ENCODE assay signal across 12 cellular contexts in the genomic region with DNA sequence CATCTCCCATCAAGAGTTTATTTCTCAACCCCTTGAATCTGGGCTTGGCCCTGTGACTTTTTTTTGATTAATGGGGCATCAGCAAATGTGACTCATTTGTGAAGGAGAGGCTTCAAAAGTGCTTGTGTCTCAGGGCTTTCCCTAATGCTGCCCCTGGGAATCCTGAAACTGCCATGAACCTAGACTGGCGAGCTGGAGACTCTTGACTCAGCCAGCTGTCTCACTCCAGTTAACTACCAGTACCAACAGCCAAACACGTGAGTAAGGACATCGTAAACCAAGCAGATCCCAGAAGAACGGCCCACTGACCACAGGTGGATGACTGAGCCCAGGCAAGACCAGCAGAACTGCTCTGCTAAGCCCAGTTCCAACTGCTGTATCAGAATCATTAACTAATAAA.
DNase-seq lines count a peak whose midpoint lies in the region; ATAC-seq and TF ChIP-seq lines count a peak whose summit lies in the region.
"Had no signal": no experiment of that assay in that cellular context is flagged by ENCODE, and none has a peak within 500 bp of the region (broad histone marks: within the 10 kb centered on the region; RNA-seq: fewer than 3 reads in every experiment).

No MANE protein-coding gene starts in this region.

- H3K27ac ChIP-seq in neural progenitor cell (no peak overlapping the region), colonic mucosa (no peak overlapping the region)
- H3K27ac ChIP-seq: right atrium auricular region had no signal

- H3K79me2 ChIP-seq in neural progenitor cell (ENCODE audit: low read depth): no peaks in the 10 kb centered on the region

- no peak overlapping the region for H2AFZ ChIP-seq in neural progenitor cell (replicated peaks)

- no peak overlapping the region for H3K4me2 ChIP-seq in neural progenitor cell

- H3K4me3 Mint-ChIP-seq in brain (peak overlapping the region in 4 of 5 experiments; percentile 62 to 81 (median 72)), neural progenitor cell (peak overlapping the region; percentile 29)

- H3K36me3 ChIP-seq in neural progenitor cell (no peaks in the 10 kb centered on the region), colonic mucosa (no peaks in the 10 kb centered on the region)
- H3K36me3 ChIP-seq: right atrium auricular region had no signal

- no peak overlapping the region for H3K9ac ChIP-seq in neural progenitor cell
- no peak overlapping the region for H3K9ac ChIP-seq in colonic mucosa (ENCODE audit: low read depth in 2 of 2, low read length in 2 of 2)

- no peaks in the 10 kb centered on the region for H3K27me3 Mint-ChIP-seq in brain
- H3K27me3 Mint-ChIP-seq in neural progenitor cell (ENCODE audit: insufficient read depth, low read depth): no peaks in the 10 kb centered on the region

- H3K9me3 Mint-ChIP-seq in brain (peaks cover 0 to 7% (median 0%) of the 10 kb centered on the region in 5 experiments), neural progenitor cell (no peaks in the 10 kb centered on the region)

- H3K9me3 ChIP-seq in neural progenitor cell (ENCODE audit: low read depth) (no peaks in the 10 kb centered on the region), colonic mucosa (no peaks in the 10 kb centered on the region)
- H3K9me3 ChIP-seq: Caco-2, right atrium auricular region had no signal

- H3K4me3 ChIP-seq in neural progenitor cell: no peak overlapping the region
- H3K4me3 ChIP-seq in colonic mucosa: no peak overlapping the region
- H3K4me3 ChIP-seq: right atrium auricular region had no signal

- in situ Hi-C loops in GM13977 (cut with MboI; ENCODE audit: low pct_unique_long_range_greater_than_20kb, low sequenced_read_pairs, unreplicated experiment): no loop called here

- peaks cover 34% of the 10 kb centered on the region for H3K4me1 Mint-ChIP-seq in brain
- peaks cover 15% of the 10 kb centered on the region for H3K4me1 Mint-ChIP-seq in neural progenitor cell

- intact Hi-C loops in colonic mucosa (cut with DNase I): no loop called here

- peak overlapping the region in 4 of 5 experiments; percentile 57 to 82 (median 72) for H3K27ac Mint-ChIP-seq in brain
- peak overlapping the region; percentile 93 for H3K27ac Mint-ChIP-seq in neural progenitor cell

- no peak for ATAC-seq in HG03097 (IDR thresholded peaks at IDR 0.05; ENCODE audit: low FRiP score, unreplicated experiment)
- ATAC-seq: activated T-cell treated with anti-CD3 and anti-CD28 coated beads, Interleukin-2, amount 50 U/mL, for 4 hours had no signal

- H3K4me1 ChIP-seq in neural progenitor cell: no peaks in the 10 kb centered on the region
- H3K4me1 ChIP-seq in colonic mucosa: no peaks in the 10 kb centered on the region
- H3K4me1 ChIP-seq: Caco-2 had no signal

- H3F3A ChIP-seq in neural progenitor cell (ENCODE audit: low read depth): no peaks in the 10 kb centered on the region

- TF ChIP-seq CTCF in brain (conservative IDR thresholded peaks at IDR 0.05): no peak
- TF ChIP-seq CTCF in neural progenitor cell (IDR thresholded peaks at IDR 0.05): no peak
- no peak for TF ChIP-seq CTCF in colonic mucosa (IDR thresholded peaks at IDR 0.05)
- TF ChIP-seq CTCF in GM13977 (IDR thresholded peaks at IDR 0.05; ENCODE audit: extremely low read depth, insufficient read depth, missing control alignments): no peak

- H4K20me1 ChIP-seq in neural progenitor cell (ENCODE audit: low read depth): no peaks in the 10 kb centered on the region

- H3K36me3 Mint-ChIP-seq in brain: no peaks in the 10 kb centered on the region
- no peaks in the 10 kb centered on the region for H3K36me3 Mint-ChIP-seq in neural progenitor cell

- no peaks in the 10 kb centered on the region for H3K27me3 ChIP-seq in neural progenitor cell
- no peaks in the 10 kb centered on the region for H3K27me3 ChIP-seq in colonic mucosa
- H3K27me3 ChIP-seq: right atrium auricular region had no signal

- peak; percentile 7 for DNase-seq in DMS153 treated with DMSO at 0.1 percent for 48 hours (lab: John Stamatoyannopoulos, UW; ENCODE audit: unreplicated experiment)
- peak; percentile 74 for DNase-seq in HT1080 (ENCODE audit: low read depth)
- DNase-seq in neural progenitor cell (ENCODE audit: low spot score): no peak
- DNase-seq in colonic mucosa: no peak
- DNase-seq in GM13977 (ENCODE audit: low spot score): no peak
- DNase-seq in GM19240 (ENCODE audit: insufficient read length, low spot score): no peak
- DNase-seq: activated T-cell treated with anti-CD3 and anti-CD28 coated beads, Interleukin-2, amount 50 U/mL, for 4 hours; Caco-2; NCI-H1417 treated with DMSO at 0.1 percent for 48 hours had no signal

Comparison
In these comparisons a context has a peak if more than half of its experiments do, and no peak if none do; other contexts are left out.
1. DNase-seq: peak in DMS153 treated with DMSO at 0.1 percent for 48 hours (single experiment) and HT1080 (single experiment); none in neural progenitor cell (single experiment), colonic mucosa (single experiment), GM13977 (single experiment) and GM19240 (single experiment).